18 cellular contexts compared by ENCODE assay signal in genomic region chr1:230139741-230140140, GRCh38.
DNase-seq lines count a peak whose midpoint lies in the region; TF ChIP-seq lines count a peak whose summit lies in the region.
"Had no signal": no experiment of that assay in that cellular context is flagged by ENCODE, and none has a peak within 500 bp of the region (broad histone marks: within the 10 kb centered on the region; RNA-seq: fewer than 3 reads in every experiment).

No MANE protein-coding gene starts in this region.

- DNase-seq in ELF-1 (ENCODE audit: low read depth, low spot score): peak; percentile 27
- peak; percentile 78 for DNase-seq in kidney tubule cell (ENCODE audit: low spot score)
- no peak for DNase-seq in smooth muscle cell (lab: John Stamatoyannopoulos, UW; ENCODE audit: unreplicated experiment)
- no peak for DNase-seq in HPDE6-E6E7 (ENCODE audit: extremely low spot score)
- no peak for DNase-seq in cerebellar cortex (ENCODE audit: low spot score)
- no peak for DNase-seq in cerebellar nuclear complex (lab: John Stamatoyannopoulos, UW)
- DNase-seq: activated CD4-positive, alpha-beta memory T cell treated with anti-CD3 and anti-CD28 coated beads for 36 hours; activated CD4-positive, CD25-positive, alpha-beta regulatory T cell; activated effector memory CD4-positive, alpha-beta T cell treated with anti-CD3 and anti-CD28 coated beads, Interleukin-2, amount 50 U/mL, for 16 hours; foreskin melanocyte; mesendoderm; natural killer cell; NCI-H1694 treated with DMSO at 0.1 percent for 48 hours; stimulated activated CD4-positive, alpha-beta T cell treated with anti-CD3 and anti-CD28 coated beads, Interleukin-2, amount 100 ng/mL, for 48 hours; stimulated activated naive CD8-positive, alpha-beta T cell treated with anti-CD3 and anti-CD28 coated beads, Interleukin-15, Interleukin-2, amounts not matched to agents 100 U/mL and 50 U/mL, for 24 hours; thyroid gland had no signal

- H4K20me1 ChIP-seq in smooth muscle cell (ENCODE audit: low read depth): peaks cover 98% of the 10 kb centered on the region

- TF ChIP-seq CTCF in VCaP (conservative IDR thresholded peaks at IDR 0.05) (no peak), smooth muscle cell (IDR thresholded peaks at IDR 0.05; ENCODE audit: borderline replicate concordance, insufficient read depth, poor library complexity, severe bottlenecking) (no peak)

- no peaks in the 10 kb centered on the region for H3F3A ChIP-seq in smooth muscle cell (ENCODE audit: low read depth)

- no peak overlapping the region for H3K4me3 ChIP-seq in smooth muscle cell
- H3K4me3 ChIP-seq: Peyer's patch, thyroid gland had no signal

- H3K4me1 ChIP-seq in smooth muscle cell (ENCODE audit: low read depth): peaks cover 4% of the 10 kb centered on the region

- no peaks in the 10 kb centered on the region for H3K27me3 ChIP-seq in smooth muscle cell (ENCODE audit: low read depth)
- H3K27me3 ChIP-seq: Peyer's patch, thyroid gland had no signal

- H3K27ac ChIP-seq in VCaP (peak overlapping the region; percentile 43), smooth muscle cell (ENCODE audit: low read depth) (peak overlapping the region; percentile 74)
- H3K27ac ChIP-seq: thyroid gland had no signal

- no peak overlapping the region for H2AFZ ChIP-seq in smooth muscle cell (ENCODE audit: low read depth)

- H3K4me2 ChIP-seq in smooth muscle cell: peak overlapping the region; percentile 56

- 81% methylated on average over 8 of the region's 8 CpGs for WGBS in smooth muscle cell (ENCODE audit: low lambda C conversion rate)

- H3K36me3 ChIP-seq in smooth muscle cell (ENCODE audit: low read depth): no peaks in the 10 kb centered on the region
- H3K36me3 ChIP-seq: Peyer's patch, thyroid gland had no signal

- no peaks in the 10 kb centered on the region for H3K9me3 ChIP-seq in smooth muscle cell (replicated peaks; ENCODE audit: low read depth)
- H3K9me3 ChIP-seq: Peyer's patch, thyroid gland had no signal

- peak overlapping the region; percentile 39 for H3K9ac ChIP-seq in smooth muscle cell (ENCODE audit: low read depth)

- peaks cover 72% of the 10 kb centered on the region for H3K79me2 ChIP-seq in smooth muscle cell (ENCODE audit: low read depth)

Comparison
In these comparisons a context has a peak if more than half of its experiments do, and no peak if none do; other contexts are left out.
1. DNase-seq: peak in ELF-1 (single experiment) and kidney tubule cell (single experiment); none in smooth muscle cell (single experiment), HPDE6-E6E7 (single experiment), cerebellar cortex (single experiment) and cerebellar nuclear complex (0 of 2).